9 cellular contexts compared by ENCODE assay signal in the genomic region with DNA sequence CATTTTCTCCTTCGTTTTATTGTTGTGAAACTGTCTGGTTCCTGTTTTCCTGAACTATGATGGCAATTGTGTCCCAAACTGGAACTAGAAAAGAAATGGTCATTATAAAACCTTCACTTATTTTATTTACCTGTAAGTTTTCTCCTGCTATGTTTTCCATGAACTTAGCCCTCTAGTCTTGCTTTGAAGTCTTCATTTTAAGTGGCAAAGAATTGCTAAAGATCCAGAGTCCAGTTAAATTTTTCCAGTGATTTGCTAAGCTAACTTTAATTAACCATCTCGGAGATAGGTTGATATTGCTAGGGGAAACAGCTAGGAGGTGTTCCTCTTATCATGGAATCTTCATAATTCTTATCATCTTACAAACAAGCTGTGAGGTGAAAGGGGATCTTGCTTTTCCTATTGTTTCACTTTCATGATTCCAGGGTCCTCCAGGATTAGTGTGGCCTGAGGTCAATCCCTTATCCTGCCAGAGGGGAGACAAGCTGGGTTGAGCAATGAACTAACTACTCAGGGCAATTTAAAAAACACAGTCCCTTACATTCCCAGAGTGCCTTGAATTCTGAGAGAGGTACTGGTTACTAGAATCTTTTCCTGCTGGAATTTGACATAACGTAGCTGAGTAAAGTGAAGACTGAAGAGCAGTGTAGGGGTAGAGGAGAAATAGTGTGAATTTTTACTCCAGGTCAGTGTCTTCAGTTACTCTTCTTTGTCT.
DNase-seq lines count a peak whose midpoint lies in the region; ATAC-seq and TF ChIP-seq lines count a peak whose summit lies in the region.
"Had no signal": no experiment of that assay in that cellular context is flagged by ENCODE, and none has a peak within 500 bp of the region (broad histone marks: within the 10 kb centered on the region; RNA-seq: fewer than 3 reads in every experiment).

No MANE protein-coding gene starts in this region.

- no peak overlapping the region for H3K4me3 ChIP-seq in HUES64 (ENCODE audit: low read length)
- H3K4me3 ChIP-seq in ectodermal cell (ENCODE audit: insufficient read depth, low read depth, low read length), result no peak overlapping the region
- H3K4me3 ChIP-seq in right lobe of liver, result peak overlapping the region in 1 of 3 donors; percentile 7

- peaks cover 63% of the 10 kb centered on the region for H3K4me1 ChIP-seq in HUES64 (ENCODE audit: insufficient read depth, low read length)
- peaks cover 22% of the 10 kb centered on the region for H3K4me1 ChIP-seq in ectodermal cell (ENCODE audit: control insufficient read depth, insufficient read depth, low read length)
- H3K4me1 ChIP-seq in right lobe of liver, result peaks cover 0 to 67% (median 9%) of the 10 kb centered on the region in 4 donors

- no peaks in the 10 kb centered on the region for H3K9me3 ChIP-seq in HUES64 (ENCODE audit: insufficient read depth, low read depth, low read length)
- no peaks in the 10 kb centered on the region for H3K9me3 ChIP-seq in ectodermal cell (ENCODE audit: control insufficient read depth, low read length)
- H3K9me3 ChIP-seq in right lobe of liver, result no peaks in the 10 kb centered on the region

- no peak for DNase-seq in right lobe of liver
- DNase-seq in type B pancreatic cell (ENCODE audit: extremely low spot score, unreplicated experiment), result no peak
- no peak for DNase-seq in NCI-H524 (lab: John Stamatoyannopoulos, UW)
- no peak for DNase-seq in NCI-H1417 treated with DMSO at 0.1 percent for 48 hours (lab: John Stamatoyannopoulos, UW)
- no peak for DNase-seq in activated CD4-positive, alpha-beta T cell treated with anti-CD3 and anti-CD28 coated beads, Interleukin-2, amount 10 ng/mL, durations not matched to agents 24 days and 14 days
- DNase-seq: NCI-H526 had no signal

- TF ChIP-seq POLR2A in right lobe of liver (IDR thresholded peaks at IDR 0.05), result no peak

- H3K36me3 ChIP-seq in HUES64 (ENCODE audit: insufficient read depth, low read length) (no peaks in the 10 kb centered on the region), ectodermal cell (ENCODE audit: control insufficient read depth, insufficient read depth, low read length) (no peaks in the 10 kb centered on the region), right lobe of liver (no peaks in the 10 kb centered on the region)

- intact Hi-C loops in right lobe of liver (cut with DNase I), result no loop called here
- intact Hi-C loops in activated CD4-positive, alpha-beta T cell treated with anti-CD3 and anti-CD28 coated beads, Interleukin-2, amount 10 ng/mL, durations not matched to agents 24 days and 14 days (cut with micrococcal nuclease), result loop anchor here (5.0 kb wide), 1 partner anchor 92 kb away; no protein-coding TSS in a partner anchor

- 86% methylated on average over 2 of the region's 3 CpGs for WGBS in HUES64
- WGBS in ectodermal cell, 2 experiments, result 69 to 73% methylated on average over 2 to 3 of the region's 3 CpGs
- WGBS in right lobe of liver (ENCODE audit: insufficient coverage, low coverage, low lambda C conversion rate, missing lambda C conversion rate), result 17% methylated on average over 3 of the region's 3 CpGs

- H3K27me3 Mint-ChIP-seq in type B pancreatic cell, result no peaks in the 10 kb centered on the region
- H3K27me3 Mint-ChIP-seq in activated CD4-positive, alpha-beta T cell treated with anti-CD3 and anti-CD28 coated beads, Interleukin-2, amount 10 ng/mL, durations not matched to agents 24 days and 14 days, result no peaks in the 10 kb centered on the region
- H3K27me3 Mint-ChIP-seq: stimulated activated naive CD8-positive, alpha-beta T cell treated with anti-CD3 and anti-CD28 coated beads, Interleukin-15, Interleukin-2, amounts not matched to agents 100 ng/mL and 50 ng/mL, for 24 hours had no signal

- TF ChIP-seq CTCF in right lobe of liver (IDR thresholded peaks at IDR 0.05) (peak in 1 of 4 donors; percentile 21), type B pancreatic cell (conservative IDR thresholded peaks at IDR 0.05) (peak; percentile 43)

- H3K4me1 Mint-ChIP-seq in type B pancreatic cell (ENCODE audit: unreplicated experiment), result peaks cover 35% of the 10 kb centered on the region
- H3K4me1 Mint-ChIP-seq in activated CD4-positive, alpha-beta T cell treated with anti-CD3 and anti-CD28 coated beads, Interleukin-2, amount 10 ng/mL, durations not matched to agents 24 days and 14 days, result peaks cover 22% of the 10 kb centered on the region

- peak overlapping the region; percentile 23; the same call in 1 of the 2 replicates for H3K9ac ChIP-seq in HUES64 (ENCODE audit: low read depth, low read length)

- ATAC-seq in right lobe of liver, result peak; percentile 49 to 71 (median 52)

- peak overlapping the region; percentile 39 for H3K27ac Mint-ChIP-seq in type B pancreatic cell
- H3K27ac Mint-ChIP-seq in activated CD4-positive, alpha-beta T cell treated with anti-CD3 and anti-CD28 coated beads, Interleukin-2, amount 10 ng/mL, durations not matched to agents 24 days and 14 days, result no peak overlapping the region
- H3K27ac Mint-ChIP-seq: stimulated activated naive CD8-positive, alpha-beta T cell treated with anti-CD3 and anti-CD28 coated beads, Interleukin-15, Interleukin-2, amounts not matched to agents 100 ng/mL and 50 ng/mL, for 24 hours had no signal

- H3K36me3 Mint-ChIP-seq in type B pancreatic cell, result no peaks in the 10 kb centered on the region
- H3K36me3 Mint-ChIP-seq in activated CD4-positive, alpha-beta T cell treated with anti-CD3 and anti-CD28 coated beads, Interleukin-2, amount 10 ng/mL, durations not matched to agents 24 days and 14 days (ENCODE audit: low read depth), result peaks cover 34% of the 10 kb centered on the region

- H3K27me3 ChIP-seq in HUES64 (ENCODE audit: insufficient read depth, low read length) (no peaks in the 10 kb centered on the region), ectodermal cell (ENCODE audit: control insufficient read depth, insufficient read depth, low read length, poor library complexity, severe bottlenecking) (no peaks in the 10 kb centered on the region), right lobe of liver (no peaks in the 10 kb centered on the region)

- H3K27ac ChIP-seq in HUES64 (ENCODE audit: low read depth, low read length), result peak overlapping the region; percentile 59
- H3K27ac ChIP-seq in ectodermal cell (ENCODE audit: insufficient read depth, low read depth, low read length, poor library complexity, severe bottlenecking), result peak overlapping the region; percentile 73
- H3K27ac ChIP-seq in right lobe of liver, result peak overlapping the region; percentile 56 to 68 (median 67)

- peak overlapping the region; percentile 38 for H3K4me3 Mint-ChIP-seq in type B pancreatic cell
- no peak overlapping the region for H3K4me3 Mint-ChIP-seq in activated CD4-positive, alpha-beta T cell treated with anti-CD3 and anti-CD28 coated beads, Interleukin-2, amount 10 ng/mL, durations not matched to agents 24 days and 14 days
- H3K4me3 Mint-ChIP-seq: stimulated activated naive CD8-positive, alpha-beta T cell treated with anti-CD3 and anti-CD28 coated beads, Interleukin-15, Interleukin-2, amounts not matched to agents 100 ng/mL and 50 ng/mL, for 24 hours had no signal

- no peaks in the 10 kb centered on the region for H3K9me3 Mint-ChIP-seq in type B pancreatic cell
- no peaks in the 10 kb centered on the region for H3K9me3 Mint-ChIP-seq in activated CD4-positive, alpha-beta T cell treated with anti-CD3 and anti-CD28 coated beads, Interleukin-2, amount 10 ng/mL, durations not matched to agents 24 days and 14 days
- H3K9me3 Mint-ChIP-seq: stimulated activated naive CD8-positive, alpha-beta T cell treated with anti-CD3 and anti-CD28 coated beads, Interleukin-15, Interleukin-2, amounts not matched to agents 100 ng/mL and 50 ng/mL, for 24 hours had no signal
